Comparison of ENCODE assay signal across 11 cellular contexts in genomic region chr15:52642386-52643361, GRCh38. TPM values are rescaled to one million over a fixed set of nuclear protein-coding genes. Genes with fewer than 3 reads are reported as not detected.
A peak's percentile ranks its signal among the peaks of the same experiment; 100 is the strongest.
DNase-seq lines count a peak whose midpoint lies in the region; ATAC-seq and TF ChIP-seq lines count a peak whose summit lies in the region.
"Had no signal": no experiment of that assay in that cellular context is flagged by ENCODE, and none has a peak within 500 bp of the region (broad histone marks: within the 10 kb centered on the region; RNA-seq: fewer than 3 reads in every experiment).

No MANE protein-coding gene starts in this region.

- peak; percentile 84 for DNase-seq in ELR (ENCODE audit: low read depth)
- DNase-seq in foreskin keratinocyte, result peak; percentile 33 to 68
- no peak for DNase-seq in smooth muscle cell (lab: John Stamatoyannopoulos, UW; ENCODE audit: unreplicated experiment)
- DNase-seq in GM23338 (ENCODE audit: low spot score), result no peak
- DNase-seq in activated CD8-positive, alpha-beta memory T cell treated with anti-CD3 and anti-CD28 coated beads, Interleukin-2, amount 50 U/mL, for 48 hours, result no peak
- DNase-seq in mucosa of descending colon, result no peak
- DNase-seq: DND-41, NCI-H2081 treated with DMSO at 0.1 percent for 48 hours had no signal

- 53% methylated on average over 5 of the region's 5 CpGs for WGBS in smooth muscle cell (ENCODE audit: low lambda C conversion rate)

- no peaks in the 10 kb centered on the region for H3K9me2 ChIP-seq in GM23338 (ENCODE audit: insufficient read depth)

- no peak overlapping the region for H3K4me2 ChIP-seq in smooth muscle cell
- no peak overlapping the region for H3K4me2 ChIP-seq in GM23338

- no peak overlapping the region for H3K9ac ChIP-seq in smooth muscle cell (ENCODE audit: low read depth)

- H3K4me3 Mint-ChIP-seq in GM23338, result no peak overlapping the region
- H3K4me3 Mint-ChIP-seq: activated naive CD8-positive, alpha-beta T cell had no signal

- H3K27me3 ChIP-seq in foreskin keratinocyte (no peaks in the 10 kb centered on the region), smooth muscle cell (ENCODE audit: low read depth) (no peaks in the 10 kb centered on the region), GM23338 (ENCODE audit: insufficient read depth) (no peaks in the 10 kb centered on the region)

- intact Hi-C loops in mucosa of descending colon (cut with DNase I, micrococcal nuclease), result no loop called here

- no peaks in the 10 kb centered on the region for H3F3A ChIP-seq in smooth muscle cell (ENCODE audit: low read depth)
- no peaks in the 10 kb centered on the region for H3F3A ChIP-seq in GM23338 (replicated peaks; ENCODE audit: low read depth)

- H3K27ac ChIP-seq in foreskin keratinocyte, result no peak overlapping the region
- peak overlapping the region; percentile 8 for H3K27ac ChIP-seq in smooth muscle cell (ENCODE audit: low read depth)
- no peak overlapping the region for H3K27ac ChIP-seq in GM23338 (ENCODE audit: low read depth)

- TF ChIP-seq CTCF in foreskin keratinocyte (conservative IDR thresholded peaks at IDR 0.05) (no peak), smooth muscle cell (IDR thresholded peaks at IDR 0.05; ENCODE audit: borderline replicate concordance, insufficient read depth, poor library complexity, severe bottlenecking) (no peak), GM23338 (conservative IDR thresholded peaks at IDR 0.05; ENCODE audit: low read depth in 2 of 2) (no peak), mucosa of descending colon (IDR thresholded peaks at IDR 0.05) (no peak)

- H2AFZ ChIP-seq in smooth muscle cell (ENCODE audit: low read depth) (no peak overlapping the region), GM23338 (no peak overlapping the region)

- H3K4me1 Mint-ChIP-seq in GM23338, result no peaks in the 10 kb centered on the region; the same call in 2 of the 3 replicates

- H3K79me2 ChIP-seq in smooth muscle cell (ENCODE audit: low read depth) (peaks cover under 1% of the 10 kb centered on the region), GM23338 (replicated peaks; ENCODE audit: insufficient read depth) (no peaks in the 10 kb centered on the region)

- no peaks in the 10 kb centered on the region for H3K36me3 ChIP-seq in smooth muscle cell (ENCODE audit: low read depth)
- no peaks in the 10 kb centered on the region for H3K36me3 ChIP-seq in GM23338 (ENCODE audit: insufficient read depth)
- no peaks in the 10 kb centered on the region for H3K36me3 ChIP-seq in mucosa of descending colon (ENCODE audit: low read depth)

- H4K20me1 ChIP-seq in smooth muscle cell (ENCODE audit: low read depth), result no peaks in the 10 kb centered on the region
- H4K20me1 ChIP-seq in GM23338 (replicated peaks; ENCODE audit: insufficient read depth), result no peaks in the 10 kb centered on the region

- H3K4me3 ChIP-seq in smooth muscle cell (no peak overlapping the region), GM23338 (no peak overlapping the region), mucosa of descending colon (no peak overlapping the region)

- H3K36me3 Mint-ChIP-seq in GM23338 (ENCODE audit: low read depth), result no peaks in the 10 kb centered on the region
- H3K36me3 Mint-ChIP-seq: activated naive CD8-positive, alpha-beta T cell had no signal

- H3K27me3 Mint-ChIP-seq in GM23338 (ENCODE audit: insufficient read depth, low read depth, poor library complexity), result no peaks in the 10 kb centered on the region
- H3K27me3 Mint-ChIP-seq: activated naive CD8-positive, alpha-beta T cell had no signal

- H3K4me1 ChIP-seq in foreskin keratinocyte, result no peaks in the 10 kb centered on the region
- H3K4me1 ChIP-seq in smooth muscle cell (ENCODE audit: low read depth), result no peaks in the 10 kb centered on the region
- no peaks in the 10 kb centered on the region for H3K4me1 ChIP-seq in GM23338 (ENCODE audit: insufficient read depth)
- no peaks in the 10 kb centered on the region for H3K4me1 ChIP-seq in mucosa of descending colon (ENCODE audit: low read depth)

- H3K9me3 ChIP-seq in smooth muscle cell (replicated peaks; ENCODE audit: low read depth), result no peaks in the 10 kb centered on the region
- no peaks in the 10 kb centered on the region for H3K9me3 ChIP-seq in mucosa of descending colon

- no peaks in the 10 kb centered on the region for H3K9me3 Mint-ChIP-seq in GM23338

- no peak overlapping the region for H3K27ac Mint-ChIP-seq in GM23338
- H3K27ac Mint-ChIP-seq: activated naive CD8-positive, alpha-beta T cell had no signal

- ATAC-seq in SK-N-SH treated with all-trans-retinoic acid at 6 μM for 48 hours (peak; percentile 81), foreskin keratinocyte (peak; percentile 65), GM18519 (IDR thresholded peaks at IDR 0.05; ENCODE audit: low FRiP score, unreplicated experiment) (no peak), GM23338 (no peak), mucosa of descending colon (no peak)

TF ChIP-seq in SK-N-SH treated with all-trans-retinoic acid at 6 μM for 48 hours, 23 proteins besides CTCF, POLR2A, EP300 and RAD21 (continues in another document):
- TF ChIP-seq PATZ1 (CRISPR knock-in tag; IDR thresholded peaks at IDR 0.05; ENCODE audit: borderline replicate concordance), result no peak
- TF ChIP-seq TCF4 (CRISPR knock-in tag; IDR thresholded peaks at IDR 0.05; ENCODE audit: borderline replicate concordance), result no peak
- no peak for TF ChIP-seq ESRRG (CRISPR knock-in tag; IDR thresholded peaks at IDR 0.05)
- TF ChIP-seq CSRNP3 (CRISPR knock-in tag; IDR thresholded peaks at IDR 0.05), result no peak
- TF ChIP-seq GLIS3 (CRISPR knock-in tag; IDR thresholded peaks at IDR 0.05), result no peak

TF ChIP-seq in GM23338, 12 proteins besides CTCF, POLR2A, EP300 and RAD21 (continues in another document):
- no peak for TF ChIP-seq ZNF462 (CRISPR knock-in tag; IDR thresholded peaks at IDR 0.05)

RNA-seq across cellular contexts. Expression of gene ATOSA, which starts 36.5 kb away (rescaled TPM):
- 5.3 and 6.8 TPM in 2 replicates for total RNA-seq in foreskin keratinocyte
- polyA plus RNA-seq in foreskin keratinocyte, result 3.3 and 3.4 TPM in 2 replicates
- 45.0 and 45.1 TPM in 2 replicates for total RNA-seq in smooth muscle cell
- 10.3 and 12.3 TPM in 2 replicates for polyA plus RNA-seq in smooth muscle cell
- total RNA-seq in GM23338 (2014; rRNA removed; shearing (Covaris generic)), result 12.4 and 14.0 TPM in 2 replicates
- 6.2 and 7.5 TPM in 2 replicates for polyA plus RNA-seq in GM23338 (2016; fragmentation: Nextera tagmentation; extraction: Ambion mirVana)
- total RNA-seq in mucosa of descending colon, result 10 to 100 TPM; 45.3 to 77.0 (median 53.1) TPM

Comparison
In these comparisons a context has a peak if more than half of its experiments do, and no peak if none do; other contexts are left out.
1. DNase-seq: peak in ELR (single experiment) and foreskin keratinocyte (2 of 2); none in smooth muscle cell (single experiment), GM23338 (single experiment), activated CD8-positive, alpha-beta memory T cell treated with anti-CD3 and anti-CD28 coated beads, Interleukin-2, amount 50 U/mL, for 48 hours (single experiment) and mucosa of descending colon (0 of 3).
2. ATAC-seq: peak in SK-N-SH treated with all-trans-retinoic acid at 6 μM for 48 hours (single experiment) and foreskin keratinocyte (single experiment); none in GM18519 (single experiment), GM23338 (single experiment) and mucosa of descending colon (single experiment).